ENCODE assay signal across 12 cellular contexts in the genomic region with DNA sequence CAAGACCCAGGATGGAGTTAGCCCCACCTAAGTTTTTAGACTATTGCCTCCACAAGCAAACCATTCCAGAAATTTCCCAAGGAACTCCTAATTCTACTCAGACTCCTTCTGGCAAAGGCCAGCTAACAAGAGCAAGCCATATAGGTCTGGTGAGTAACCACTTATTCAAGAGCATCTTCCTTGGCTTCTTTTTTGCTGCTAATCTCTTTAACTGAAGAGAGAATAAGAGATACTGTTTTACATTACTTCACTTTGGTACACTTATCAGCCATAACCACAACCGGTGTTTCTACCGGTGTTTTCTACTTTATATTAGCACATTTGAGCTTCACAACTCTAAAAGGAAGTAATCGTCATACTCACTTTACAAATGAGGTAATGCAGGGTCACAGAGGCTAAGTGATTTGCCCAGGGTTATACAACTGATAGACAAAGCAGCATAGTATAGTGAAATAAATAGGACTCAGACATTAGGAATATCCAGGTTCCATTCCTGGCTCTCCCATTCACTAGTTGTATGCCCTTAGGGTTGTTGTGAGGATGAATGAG. TPM values are rescaled to one million over a fixed set of nuclear protein-coding genes. Genes with fewer than 3 reads are reported as not detected.
A peak's percentile ranks its signal among the peaks of the same experiment; 100 is the strongest.
DNase-seq lines count a peak whose midpoint lies in the region; ATAC-seq, FAIRE-seq and TF ChIP-seq lines count a peak whose summit lies in the region.
"Had no signal": no experiment of that assay in that cellular context is flagged by ENCODE, and none has a peak within 500 bp of the region (broad histone marks: within the 10 kb centered on the region; RNA-seq: fewer than 3 reads in every experiment).

No MANE protein-coding gene starts in this region.

- H3K4me1 Mint-ChIP-seq in effector memory CD8-positive, alpha-beta T cell (ENCODE audit: low read depth in 2 of 2) = peaks cover 41 to 42% of the 10 kb centered on the region in 2 donors

- H2AFZ ChIP-seq in MM.1S (ENCODE audit: low read length) = no peak overlapping the region

- DNase-seq in GM12892 (ENCODE audit: insufficient read length) (no peak), SK-MEL-5 (ENCODE audit: low read depth, low spot score) (peak; percentile 55), small intestine (peak; percentile 51), NCI-H524 treated with DMSO at 0.1 percent for 48 hours (lab: John Stamatoyannopoulos, UW) (no peak), UCSD-AML1 (lab: John Stamatoyannopoulos, UW; ENCODE audit: unreplicated experiment) (no peak), MM.1S (no peak), H54 (ENCODE audit: insufficient read length, low spot score) (no peak)
- DNase-seq in effector memory CD8-positive, alpha-beta T cell = peak; percentile 21 to 36 (median 23)
- DNase-seq: activated CD4-positive, CD25-positive, alpha-beta regulatory T cell treated with anti-CD3 and anti-CD28 coated beads, Interleukin-2, amount 50 U/mL, for 72 hours; H9; Karpas-422; SHP77 had no signal

- H3K9me3 ChIP-seq in small intestine (ENCODE audit: control insufficient read depth, low read depth) (no peaks in the 10 kb centered on the region), MM.1S (replicated peaks; ENCODE audit: insufficient read depth, low read length) (no peaks in the 10 kb centered on the region)

- H3F3A ChIP-seq in MM.1S (ENCODE audit: insufficient read depth, low read length) = peaks cover 24% of the 10 kb centered on the region

- H3K9me2 ChIP-seq in MM.1S (replicated peaks; ENCODE audit: insufficient read depth, low read length) = no peaks in the 10 kb centered on the region

- peak overlapping the region; percentile 28 to 75 for H3K4me3 Mint-ChIP-seq in effector memory CD8-positive, alpha-beta T cell
- H3K4me3 Mint-ChIP-seq: H9 had no signal

- peak; percentile 51 for FAIRE-seq in GM12892 (lab: Jason Lieb, UNC)
- no peak for FAIRE-seq in small intestine (lab: Jason Lieb, UNC)
- FAIRE-seq in H54 (lab: Jason Lieb, UNC) = no peak

- peaks cover 0 to 7% of the 10 kb centered on the region in 2 donors for H3K36me3 ChIP-seq in small intestine (ENCODE audit: control insufficient read depth in 2 of 2, insufficient read depth in 2 of 2, low read length in 2 of 2)
- H3K36me3 ChIP-seq in MM.1S (replicated peaks; ENCODE audit: insufficient read depth, low read length) = no peaks in the 10 kb centered on the region

- 11 to 23% (median 22%) methylated on average over 3 of the region's 3 CpGs for WGBS in small intestine, 3 donors

- peaks cover 28% of the 10 kb centered on the region for H3K79me2 ChIP-seq in MM.1S (ENCODE audit: low read length)

- in situ Hi-C loops in SK-MEL-5 (cut with HindIII; ENCODE audit: low pct_unique_long_range_greater_than_20kb, low sequenced_read_pairs) = no loop called here

- peak overlapping the region; percentile 97 to 98 for H3K27ac Mint-ChIP-seq in effector memory CD8-positive, alpha-beta T cell
- H3K27ac Mint-ChIP-seq: H9 had no signal

- peak; percentile 66 for ATAC-seq in effector memory CD8-positive, alpha-beta T cell (replicated peaks)

- no peak for TF ChIP-seq POLR2A in GM12892 (IDR thresholded peaks at IDR 0.05; ENCODE audit: low read depth, low read length)
- TF ChIP-seq POLR2A in H54 (IDR thresholded peaks at IDR 0.05; ENCODE audit: low read depth, low read length) = no peak

- TF ChIP-seq CTCF in MM.1S (IDR thresholded peaks at IDR 0.05; ENCODE audit: low read length) = no peak

- H3K27me3 ChIP-seq in small intestine (ENCODE audit: control insufficient read depth in 2 of 2, insufficient read depth in 2 of 2, low read length in 2 of 2) (no peaks in the 10 kb centered on the region), MM.1S (replicated peaks; ENCODE audit: insufficient read depth, low read length) (no peaks in the 10 kb centered on the region)

- no peak overlapping the region for H3K9ac ChIP-seq in MM.1S (ENCODE audit: low read length)

- H4K20me1 ChIP-seq in MM.1S (ENCODE audit: insufficient read depth, low read length) = no peaks in the 10 kb centered on the region

- no peak overlapping the region for H3K4me2 ChIP-seq in MM.1S (ENCODE audit: low read depth, low read length)

- H3K4me3 ChIP-seq in small intestine (ENCODE audit: low read depth in 1 of 2, low read length in 2 of 2) (no peak overlapping the region), MM.1S (ENCODE audit: low read length) (no peak overlapping the region)

- peaks cover 0 to 8% of the 10 kb centered on the region in 2 donors for H3K9me3 Mint-ChIP-seq in effector memory CD8-positive, alpha-beta T cell
- H3K9me3 Mint-ChIP-seq: H9 had no signal

- H3K36me3 Mint-ChIP-seq in effector memory CD8-positive, alpha-beta T cell (ENCODE audit: insufficient read depth) = peaks cover 29% of the 10 kb centered on the region

- H3K27ac ChIP-seq in small intestine (ENCODE audit: low read depth in 1 of 2, low read length in 1 of 2) = peak overlapping the region; percentile 15 to 36
- no peak overlapping the region for H3K27ac ChIP-seq in MM.1S (ENCODE audit: low read length)

- H3K4me1 ChIP-seq in small intestine (ENCODE audit: control insufficient read depth in 2 of 2, insufficient read depth in 1 of 2, low read depth in 1 of 2, low read length in 1 of 2) (peaks cover 0 to 6% of the 10 kb centered on the region in 2 donors), MM.1S (ENCODE audit: low read length) (peaks cover 4% of the 10 kb centered on the region)

- H3K27me3 Mint-ChIP-seq in effector memory CD8-positive, alpha-beta T cell = no peaks in the 10 kb centered on the region

RNA-seq across cellular contexts. Expression of gene EPS15, which starts 1.7 kb away (rescaled TPM):
- polyA plus RNA-seq in GM12892 (2012; ENCODE audit: missing spikeins) = 66.5 TPM
- total RNA-seq in SK-MEL-5 (2014; rRNA removed; shearing (Covaris generic)) = 44.2 and 46.4 TPM in 2 replicates
- 40.5 and 52.2 TPM in 2 replicates for polyA plus RNA-seq in SK-MEL-5 (2015; cell fraction: cytosol; rRNA removed)
- polyA plus RNA-seq in SK-MEL-5 (2015; cell fraction: nucleus; rRNA removed) = 41.5 and 50.7 TPM in 2 replicates
- polyA plus RNA-seq in small intestine = 10 to 100 TPM; 14.1 to 15.3 (median 15.1) TPM

Comparison
In these comparisons a context has a peak if more than half of its experiments do, and no peak if none do; other contexts are left out.
1. DNase-seq: peak in SK-MEL-5 (single experiment), effector memory CD8-positive, alpha-beta T cell (3 of 3) and small intestine (single experiment); none in GM12892 (single experiment), NCI-H524 treated with DMSO at 0.1 percent for 48 hours (single experiment), UCSD-AML1 (single experiment), MM.1S (single experiment) and H54 (single experiment).